ENCODE assay signal across 22 cellular contexts in genomic region chr2:124343827-124344498, GRCh38.
DNase-seq lines count a peak whose midpoint lies in the region; ATAC-seq and TF ChIP-seq lines count a peak whose summit lies in the region.
"Had no signal": no experiment of that assay in that cellular context is flagged by ENCODE, and none has a peak within 500 bp of the region (broad histone marks: within the 10 kb centered on the region; RNA-seq: fewer than 3 reads in every experiment).

No MANE protein-coding gene starts in this region.

- peaks cover 6% of the 10 kb centered on the region for H3K9me3 Mint-ChIP-seq in progenitor cell of endocrine pancreas (ENCODE audit: low read depth)

- H3K4me3 Mint-ChIP-seq in progenitor cell of endocrine pancreas (ENCODE audit: low read depth) = no peak overlapping the region
- H3K4me3 Mint-ChIP-seq: CD14-positive monocyte; CD4-positive, alpha-beta T cell; CD8-positive, alpha-beta memory T cell; HFFc6 had no signal

- DNase-seq in NCI-H2171 treated with DMSO at 0.1 percent for 48 hours (lab: John Stamatoyannopoulos, UW) = peak; percentile 19
- no peak for DNase-seq in NCI-H2171 (lab: John Stamatoyannopoulos, UW)
- peak; percentile 43 for DNase-seq in HT-29 (ENCODE audit: low spot score)
- peak; percentile 60 for DNase-seq in left lobe of liver (ENCODE audit: low spot score)
- no peak for DNase-seq in progenitor cell of endocrine pancreas (ENCODE audit: low spot score, unreplicated experiment)
- DNase-seq: 8988T; ACHN; AML-193; BE2C; CD4-positive, alpha-beta T cell; CD8-positive, alpha-beta memory T cell; DMS 273 treated with DMSO at 0.1 percent for 48 hours; DMS79; EL; GDM1; GOT3; HFFc6 had no signal

- H3K36me3 Mint-ChIP-seq in progenitor cell of endocrine pancreas (ENCODE audit: insufficient read depth) = no peaks in the 10 kb centered on the region
- H3K36me3 Mint-ChIP-seq: CD14-positive monocyte; CD8-positive, alpha-beta memory T cell had no signal

- no peaks in the 10 kb centered on the region for H3K27me3 Mint-ChIP-seq in progenitor cell of endocrine pancreas
- H3K27me3 Mint-ChIP-seq: CD4-positive, alpha-beta T cell had no signal

- peaks cover 4% of the 10 kb centered on the region for H3K4me1 Mint-ChIP-seq in progenitor cell of endocrine pancreas (ENCODE audit: low read depth)
- H3K4me1 Mint-ChIP-seq: CD14-positive monocyte; CD8-positive, alpha-beta memory T cell had no signal

- H3K27ac Mint-ChIP-seq in progenitor cell of endocrine pancreas = peak overlapping the region; percentile 57
- H3K27ac Mint-ChIP-seq: CD14-positive monocyte; CD4-positive, alpha-beta T cell; CD8-positive, alpha-beta memory T cell; HFFc6 had no signal

- ATAC-seq in left lobe of liver (peak; percentile 98), HG02885 (IDR thresholded peaks at IDR 0.05; ENCODE audit: poor library complexity, unreplicated experiment) (no peak), esophagus mucosa (no peak)
- ATAC-seq: A549, GM12878 had no signal

- TF ChIP-seq CTCF in progenitor cell of endocrine pancreas (IDR thresholded peaks at IDR 0.05; ENCODE audit: unreplicated experiment) = no peak

Comparison
In these comparisons a context has a peak if more than half of its experiments do, and no peak if none do; other contexts are left out.
1. DNase-seq: peak in NCI-H2171 treated with DMSO at 0.1 percent for 48 hours (single experiment), HT-29 (single experiment) and left lobe of liver (single experiment); none in NCI-H2171 (single experiment) and progenitor cell of endocrine pancreas (single experiment).